In genomic region chr20:30611239-30611984, GRCh38 we compare ENCODE assay signal across 22 cellular contexts.
"Had no signal": no experiment of that assay in that cellular context is flagged by ENCODE, and none has a peak within 500 bp of the region (broad histone marks: within the 10 kb centered on the region; RNA-seq: fewer than 3 reads in every experiment).

No MANE protein-coding gene starts in this region.

- H3K4me3 Mint-ChIP-seq: activated CD4-positive, alpha-beta memory T cell treated with anti-CD3 and anti-CD28 coated beads, Interleukin-2, amount 10 ng/mL, durations not matched to agents 7 days and 5 days; activated naive CD4-positive, alpha-beta T cell treated with anti-CD3 and anti-CD28 coated beads, Interleukin-2, amount 10 ng/mL, durations not matched to agents 7 days and 5 days; activated naive CD8-positive, alpha-beta T cell treated with anti-CD3 and anti-CD28 coated beads for 36 hours; IgD-negative memory B cell had no signal

- H3K36me3 Mint-ChIP-seq: activated naive CD4-positive, alpha-beta T cell treated with anti-CD3 and anti-CD28 coated beads, Interleukin-2, amount 10 ng/mL, durations not matched to agents 7 days and 5 days; activated naive CD8-positive, alpha-beta T cell treated with anti-CD3 and anti-CD28 coated beads for 36 hours; IgD-negative memory B cell had no signal

- H3K27ac ChIP-seq: KMS-11, SK-N-MC, VCaP had no signal

- H3K4me3 ChIP-seq: SK-N-MC had no signal

- H3K27ac Mint-ChIP-seq: activated CD4-positive, alpha-beta memory T cell treated with anti-CD3 and anti-CD28 coated beads, Interleukin-2, amount 10 ng/mL, durations not matched to agents 7 days and 5 days; activated naive CD4-positive, alpha-beta T cell treated with anti-CD3 and anti-CD28 coated beads, Interleukin-2, amount 10 ng/mL, durations not matched to agents 7 days and 5 days; activated naive CD8-positive, alpha-beta T cell treated with anti-CD3 and anti-CD28 coated beads for 36 hours; activated T-helper 2 cell treated with anti-CD3 and anti-CD28 coated beads, Interferon-gamma antibody, Interleukin-2, Interleukin-4, amounts not matched to agents 10 μg/mL and 5 μg/mL and 100 μg/mL, durations not matched to agents 14 hours and 24 hours and 36 hours; IgD-negative memory B cell had no signal

- H3K4me1 Mint-ChIP-seq: activated CD4-positive, alpha-beta memory T cell treated with anti-CD3 and anti-CD28 coated beads, Interleukin-2, amount 10 ng/mL, durations not matched to agents 7 days and 5 days; activated naive CD4-positive, alpha-beta T cell treated with anti-CD3 and anti-CD28 coated beads, Interleukin-2, amount 10 ng/mL, durations not matched to agents 7 days and 5 days; activated naive CD8-positive, alpha-beta T cell treated with anti-CD3 and anti-CD28 coated beads for 36 hours; IgD-negative memory B cell had no signal

- DNase-seq: activated CD4-positive, alpha-beta memory T cell treated with anti-CD3 and anti-CD28 coated beads, Interleukin-2, amount 10 ng/mL, durations not matched to agents 7 days and 5 days; activated CD4-positive, alpha-beta T cell treated with anti-CD3 and anti-CD28 coated beads, Interleukin-2, amount 50 U/mL, for 1 hour; activated CD4-positive, CD25-positive, alpha-beta regulatory T cell; activated gamma-delta T cell treated with Interleukin-2 at 50 U/mL for 16 hours; activated naive CD4-positive, alpha-beta T cell treated with anti-CD3 and anti-CD28 coated beads, Interleukin-2, amount 10 ng/mL, durations not matched to agents 7 days and 5 days; activated naive CD8-positive, alpha-beta T cell treated with anti-CD3 and anti-CD28 coated beads for 36 hours; activated T-cell treated with anti-CD3 and anti-CD28 coated beads for 4 hours; activated T-cell treated with anti-CD3 and anti-CD28 coated beads, Interleukin-2, amount 50 U/mL, for 48 hours; NCI-H1105; NCI-H1436 treated with DMSO at 0.1 percent for 48 hours; NCI-H187; NCI-H2081; NCI-H446 treated with DMSO at 0.1 percent for 48 hours; NCI-H524 treated with DMSO at 0.1 percent for 48 hours; NCI-H748 treated with DMSO at 0.1 percent for 48 hours; SIG-M5; T-helper 1 cell had no signal

- H3K27me3 Mint-ChIP-seq: activated CD4-positive, alpha-beta memory T cell treated with anti-CD3 and anti-CD28 coated beads, Interleukin-2, amount 10 ng/mL, durations not matched to agents 7 days and 5 days; activated naive CD4-positive, alpha-beta T cell treated with anti-CD3 and anti-CD28 coated beads, Interleukin-2, amount 10 ng/mL, durations not matched to agents 7 days and 5 days; activated naive CD8-positive, alpha-beta T cell treated with anti-CD3 and anti-CD28 coated beads for 36 hours; IgD-negative memory B cell had no signal
